8 cellular contexts compared by ENCODE assay signal in genomic region chr22:33853200-33854097, GRCh38.
A peak's percentile ranks its signal among the peaks of the same experiment; 100 is the strongest.
DNase-seq lines count a peak whose midpoint lies in the region; ATAC-seq and TF ChIP-seq lines count a peak whose summit lies in the region.

No MANE protein-coding gene starts in this region.

- H3K27me3 Mint-ChIP-seq in IgD-negative memory B cell: no peaks in the 10 kb centered on the region
- H3K27me3 Mint-ChIP-seq in nephron (ENCODE audit: low read depth): peaks cover 3% of the 10 kb centered on the region

- ATAC-seq in GM19438 (IDR thresholded peaks at IDR 0.05; ENCODE audit: low read depth, unreplicated experiment): peak; percentile 98

- H3K9me3 Mint-ChIP-seq in IgD-negative memory B cell: no peaks in the 10 kb centered on the region
- H3K9me3 Mint-ChIP-seq in nephron: peaks cover 3% of the 10 kb centered on the region

- peaks cover 16 to 29% (median 19%) of the 10 kb centered on the region in 3 donors for H3K4me1 Mint-ChIP-seq in IgD-negative memory B cell
- H3K4me1 Mint-ChIP-seq in nephron: peaks cover 21% of the 10 kb centered on the region

- peak overlapping the region; percentile 60 for H3K4me3 ChIP-seq in WI38 (ENCODE audit: low read depth, low read length)

- peak overlapping the region; percentile 56 to 95 (median 86) for H3K4me3 Mint-ChIP-seq in IgD-negative memory B cell
- peak overlapping the region; percentile 21 to 73 (median 39) for H3K4me3 Mint-ChIP-seq in nephron

- DNase-seq in DMS53 treated with DMSO at 0.1 percent for 48 hours (lab: John Stamatoyannopoulos, UW; ENCODE audit: unreplicated experiment) (peak; percentile 19), fibroblast of the conjunctiva (ENCODE audit: low read depth) (peak; percentile 13), HPDE6-E6E7 (ENCODE audit: extremely low spot score) (no peak)
- DNase-seq in effector CD4-positive, alpha-beta T cell: no peak

- TF ChIP-seq CTCF in WI38 (IDR thresholded peaks at IDR 0.05; ENCODE audit: low read depth, low read length) (no peak), nephron (IDR thresholded peaks at IDR 0.05; ENCODE audit: unreplicated experiment in 3 of 3) (no peak)

- H3K36me3 Mint-ChIP-seq in IgD-negative memory B cell: peaks cover 3% of the 10 kb centered on the region
- no peaks in the 10 kb centered on the region for H3K36me3 Mint-ChIP-seq in nephron (ENCODE audit: low read depth)

- H3K27ac Mint-ChIP-seq in IgD-negative memory B cell (peak overlapping the region; percentile 4 to 87 (median 79)), nephron (peak overlapping the region; percentile 44 to 68 (median 48))

Comparison
In these comparisons a context has a peak if more than half of its experiments do, and no peak if none do; other contexts are left out.
1. DNase-seq: peak in DMS53 treated with DMSO at 0.1 percent for 48 hours (single experiment) and fibroblast of the conjunctiva (single experiment); none in HPDE6-E6E7 (single experiment) and effector CD4-positive, alpha-beta T cell (single experiment).